ENCODE assay signal across 8 cellular contexts in genomic region chr4:53706422-53707032, GRCh38.
DNase-seq lines count a peak whose midpoint lies in the region; ATAC-seq and TF ChIP-seq lines count a peak whose summit lies in the region.

No MANE protein-coding gene starts in this region.

- peak; percentile 50 for TF ChIP-seq CTCF in WI38 (IDR thresholded peaks at IDR 0.05; ENCODE audit: low read depth, low read length)
- TF ChIP-seq CTCF in thoracic aorta (IDR thresholded peaks at IDR 0.05) = peak; percentile 54

- no peaks in the 10 kb centered on the region for H3K9me3 ChIP-seq in thoracic aorta

- H3K4me3 ChIP-seq in WI38 (ENCODE audit: low read depth, low read length) = no peak overlapping the region
- no peak overlapping the region for H3K4me3 ChIP-seq in thoracic aorta

- no peaks in the 10 kb centered on the region for H3K27me3 ChIP-seq in thoracic aorta (replicated peaks; ENCODE audit: insufficient read depth)

- peak; percentile 50 for DNase-seq in AG20443 (ENCODE audit: low spot score)
- DNase-seq in LHCN-M2 (ENCODE audit: low read depth) = peak; percentile 70
- DNase-seq in iPS-NIHi11 (ENCODE audit: low spot score) = peak; percentile 41
- no peak for DNase-seq in thoracic aorta (ENCODE audit: low spot score)
- DNase-seq in stimulated activated naive CD4-positive, alpha-beta T cell (lab: John Stamatoyannopoulos, UW) = no peak
- DNase-seq in NCI-H2107 (lab: John Stamatoyannopoulos, UW) = no peak

- H3K4me1 ChIP-seq in thoracic aorta (ENCODE audit: control insufficient read depth in 1 of 2, low read depth in 2 of 2) = peaks cover 12 to 37% of the 10 kb centered on the region in 2 donors

- ATAC-seq in GM18520 (IDR thresholded peaks at IDR 0.05; ENCODE audit: unreplicated experiment) (peak; percentile 39), thoracic aorta (ENCODE audit: insufficient number of reproducible peaks, low FRiP score, low read depth) (no peak)

- H3K36me3 ChIP-seq in thoracic aorta = no peaks in the 10 kb centered on the region

- H3K27ac ChIP-seq in thoracic aorta = no peak overlapping the region

Comparison
In these comparisons a context has a peak if more than half of its experiments do, and no peak if none do; other contexts are left out.
1. DNase-seq: peak in AG20443 (single experiment), LHCN-M2 (single experiment) and iPS-NIHi11 (single experiment); none in thoracic aorta (single experiment), stimulated activated naive CD4-positive, alpha-beta T cell (0 of 6) and NCI-H2107 (single experiment).